In genomic region chr7:12771378-12771877, GRCh38 we compare ENCODE assay signal across 8 cellular contexts.
DNase-seq lines count a peak whose midpoint lies in the region; ATAC-seq, FAIRE-seq and TF ChIP-seq lines count a peak whose summit lies in the region.

No MANE protein-coding gene starts in this region.

- DNase-seq in HepG2 (ENCODE audit: low spot score) = no peak
- peak; percentile 88 for DNase-seq in astrocyte of the hippocampus (ENCODE audit: low read depth, low spot score)
- peak; percentile 29 for DNase-seq in lung (ENCODE audit: low spot score)
- DNase-seq in aorta = peak in 1 of 2 donors; percentile 55
- DNase-seq in activated naive CD4-positive, alpha-beta T cell (lab: John Stamatoyannopoulos, UW) = no peak

- H3K4me1 ChIP-seq in liver (ENCODE audit: control insufficient read depth in 4 of 4, insufficient read depth in 4 of 4, low read length in 3 of 4) = peaks cover 2 to 23% (median 18%) of the 10 kb centered on the region in 4 donors
- H3K4me1 ChIP-seq in HepG2 (ENCODE audit: insufficient read depth, low read length) = no peaks in the 10 kb centered on the region
- peaks cover 0 to 8% of the 10 kb centered on the region in 2 donors for H3K4me1 ChIP-seq in lung (ENCODE audit: control insufficient read depth in 2 of 2, insufficient read depth in 2 of 2, low read length in 2 of 2)
- no peaks in the 10 kb centered on the region for H3K4me1 ChIP-seq in aorta (ENCODE audit: control insufficient read depth in 1 of 2, insufficient read depth in 2 of 2, low read length in 2 of 2)

- WGBS in liver = 14% methylated on average over 7 of the region's 7 CpGs
- 67% methylated on average over 7 of the region's 7 CpGs for WGBS in HepG2 (ENCODE audit: low lambda C conversion rate)
- 13 to 38% methylated on average over 7 of the region's 7 CpGs for WGBS in lung, 2 donors
- 1 to 4% methylated on average over 7 of the region's 7 CpGs for WGBS in aorta, 2 donors

- no peak overlapping the region for H3K4me2 ChIP-seq in HepG2 (ENCODE audit: low read depth, low read length)

- no TSS peak for BruUV-seq in HepG2 (replicated peaks; lab: Mats Ljungman, UMichigan)

- TF ChIP-seq POLR2A in HepG2 (IDR thresholded peaks at IDR 0.05; ENCODE audit: insufficient read depth in 1 of 2, low read depth in 2 of 2, low read length in 2 of 2) = no peak
- TF ChIP-seq POLR2A in GM18505 (IDR thresholded peaks at IDR 0.05; ENCODE audit: borderline replicate concordance, extremely low read depth, insufficient read depth, insufficient read length) = no peak

- H3K27me3 ChIP-seq in liver (ENCODE audit: control insufficient read depth in 4 of 4, insufficient read depth in 4 of 4, low read length in 3 of 4) (no peaks in the 10 kb centered on the region), HepG2 (ENCODE audit: control insufficient read depth in 1 of 2, insufficient read depth in 2 of 2, low read length in 2 of 2) (no peaks in the 10 kb centered on the region), lung (ENCODE audit: control insufficient read depth, insufficient read depth) (no peaks in the 10 kb centered on the region), aorta (ENCODE audit: control insufficient read depth in 1 of 2, insufficient read depth in 2 of 2, low read length in 1 of 2) (no peaks in the 10 kb centered on the region)

- intact Hi-C loops in HepG2 (cut with micrococcal nuclease; ENCODE audit: unreplicated experiment) = no loop called here
- intact Hi-C loops in aorta (cut with DNase I) = no loop called here

- FAIRE-seq in HepG2 (lab: Jason Lieb, UNC) = no peak

- H3K9me3 ChIP-seq in liver (ENCODE audit: control insufficient read depth in 4 of 4, low read length in 3 of 4) = no peaks in the 10 kb centered on the region
- H3K9me3 ChIP-seq in HepG2 (ENCODE audit: low read length) = no peaks in the 10 kb centered on the region
- no peaks in the 10 kb centered on the region for H3K9me3 ChIP-seq in lung (ENCODE audit: control insufficient read depth in 2 of 2, insufficient read depth in 1 of 2, low read length in 1 of 2)
- no peaks in the 10 kb centered on the region for H3K9me3 ChIP-seq in aorta (ENCODE audit: control insufficient read depth, low read length)

- POLR2A ChIA-PET in HepG2 (lab: Yijun Ruan, JAX) = no interaction called here

- in situ Hi-C loops in HepG2 (cut with HindIII; ENCODE audit: extremely low pct_ligation_motif_present, low pct_unique_long_range_greater_than_20kb) = no loop called here

- H3K27ac ChIP-seq in liver (ENCODE audit: low read depth in 1 of 2, low read length in 2 of 2) (no peak overlapping the region), HepG2 (ENCODE audit: extremely low read length, insufficient read depth, low read length) (no peak overlapping the region), lung (ENCODE audit: low read depth in 1 of 2, low read length in 1 of 2) (no peak overlapping the region), aorta (ENCODE audit: low read depth in 1 of 2, low read length in 2 of 2) (no peak overlapping the region)

- H3K4me3 ChIP-seq in liver (ENCODE audit: low read depth in 1 of 3, low read length in 3 of 3) (no peak overlapping the region), HepG2 (replicated peaks in 1 of 3; ENCODE audit: insufficient read depth in 1 of 3, low read depth in 2 of 3, low read length in 3 of 3) (no peak overlapping the region), lung (no peak overlapping the region), aorta (ENCODE audit: low read length in 2 of 2) (no peak overlapping the region)

- TF ChIP-seq RAD21 in liver (IDR thresholded peaks at IDR 0.05) = no peak
- no peak for TF ChIP-seq RAD21 in HepG2 (CRISPR knock-in tag; IDR thresholded peaks at IDR 0.05)

- CTCF ChIA-PET in HepG2 (lab: Yijun Ruan, JAX; ENCODE audit: low intra/inter-chr PET ratio, low total read pairs) = no interaction called here

- H2AFZ ChIP-seq in HepG2 (ENCODE audit: low read length) = no peak overlapping the region

- TF ChIP-seq EP300 in HepG2 (IDR thresholded peaks at IDR 0.05; ENCODE audit: low read depth in 2 of 2, low read length in 2 of 2) = no peak
- no peak for TF ChIP-seq EP300 in HepG2 (CRISPR knock-in tag; IDR thresholded peaks at IDR 0.05; ENCODE audit: borderline replicate concordance)

- TF ChIP-seq CTCF in liver (IDR thresholded peaks at IDR 0.05; ENCODE audit: low read depth, low read length, missing input control) (no peak), HepG2 (CRISPR knock-in tag; IDR thresholded peaks at IDR 0.05) (no peak), lung (IDR thresholded peaks at IDR 0.05; ENCODE audit: control extremely low read depth, extremely low read depth) (no peak)

- no peaks in the 10 kb centered on the region for H4K20me1 ChIP-seq in HepG2 (ENCODE audit: insufficient read depth, low read length)

- no peak for ATAC-seq in HepG2
- ATAC-seq in lung (ENCODE audit: insufficient read depth, low FRiP score) = no peak
- ATAC-seq in aorta (ENCODE audit: low FRiP score) = peak; percentile 71
- no peak for ATAC-seq in GM19467 (IDR thresholded peaks at IDR 0.05; ENCODE audit: unreplicated experiment)
- ATAC-seq in GM18505 (IDR thresholded peaks at IDR 0.05; ENCODE audit: unreplicated experiment) = no peak

- H3K79me2 ChIP-seq in HepG2 (ENCODE audit: insufficient read depth, low read length) = no peaks in the 10 kb centered on the region

- H3K36me3 ChIP-seq in liver (ENCODE audit: control insufficient read depth in 4 of 4, insufficient read depth in 3 of 4, low read depth in 1 of 4, low read length in 3 of 4) (no peaks in the 10 kb centered on the region), HepG2 (replicated peaks in 1 of 2; ENCODE audit: control insufficient read depth in 1 of 2, insufficient read depth in 2 of 2, low read length in 2 of 2) (no peaks in the 10 kb centered on the region), lung (ENCODE audit: control insufficient read depth in 2 of 2, insufficient read depth in 2 of 2, low read length in 2 of 2) (no peaks in the 10 kb centered on the region), aorta (ENCODE audit: control insufficient read depth in 1 of 2, insufficient read depth in 2 of 2, low read length in 1 of 2) (no peaks in the 10 kb centered on the region)

- H3K9ac ChIP-seq in liver (ENCODE audit: low read depth in 1 of 2, low read length in 2 of 2) (no peak overlapping the region), HepG2 (ENCODE audit: insufficient read depth, low read depth, low read length) (no peak overlapping the region)

TF ChIP-seq in liver, 16 proteins besides CTCF, POLR2A, EP300 and RAD21:
- no peak for TF ChIP-seq JUND (IDR thresholded peaks at IDR 0.05)
- no peak for TF ChIP-seq NR2F2 (IDR thresholded peaks at IDR 0.05)
- TF ChIP-seq FOXA2 (IDR thresholded peaks at IDR 0.05) = peak; percentile 69
- peak; percentile 30 for TF ChIP-seq FOXA1 (IDR thresholded peaks at IDR 0.05)
- TF ChIP-seq HNF4A (conservative IDR thresholded peaks at IDR 0.05) = peak in 1 of 2 donors; percentile 45

TF ChIP-seq in HepG2, 621 proteins besides CTCF, POLR2A, EP300 and RAD21 (continues in another document):
- TF ChIP-seq JUNB (CRISPR knock-in tag; IDR thresholded peaks at IDR 0.05; ENCODE audit: borderline replicate concordance) (no peak), CREB3 (CRISPR knock-in tag; IDR thresholded peaks at IDR 0.05) (no peak), RARA (CRISPR knock-in tag; IDR thresholded peaks at IDR 0.05) (no peak), ZFP36L1 (CRISPR knock-in tag; IDR thresholded peaks at IDR 0.05) (no peak), RFXANK (CRISPR knock-in tag; IDR thresholded peaks at IDR 0.05) (no peak), GMEB2 (CRISPR knock-in tag; IDR thresholded peaks at IDR 0.05; ENCODE audit: low read depth) (no peak), YY1 (IDR thresholded peaks at IDR 0.05; ENCODE audit: insufficient read depth, insufficient replicate concordance, low read depth, low read length) (no peak), ZHX1 (CRISPR knock-in tag; IDR thresholded peaks at IDR 0.05; ENCODE audit: low read depth) (no peak), MAX (IDR thresholded peaks at IDR 0.05) (no peak)

Comparison
In these comparisons a context has a peak if more than half of its experiments do, and no peak if none do; other contexts are left out.
1. DNase-seq: peak in astrocyte of the hippocampus (single experiment) and lung (single experiment); none in HepG2 (single experiment) and activated naive CD4-positive, alpha-beta T cell (0 of 4).